ENCODE assay signal across 29 cellular contexts in genomic region chr9:14895806-14896205, GRCh38. TPM values are rescaled to one million over a fixed set of nuclear protein-coding genes. Genes with fewer than 3 reads are reported as not detected.
DNase-seq lines count a peak whose midpoint lies in the region; ATAC-seq and TF ChIP-seq lines count a peak whose summit lies in the region.
"Had no signal": no experiment of that assay in that cellular context is flagged by ENCODE, and none has a peak within 500 bp of the region (broad histone marks: within the 10 kb centered on the region; RNA-seq: fewer than 3 reads in every experiment).

No MANE protein-coding gene starts in this region.

- no peaks in the 10 kb centered on the region for H4K20me1 ChIP-seq in GM23248 (ENCODE audit: insufficient read depth)
- no peaks in the 10 kb centered on the region for H4K20me1 ChIP-seq in PC-9 (ENCODE audit: insufficient read depth)
- H4K20me1 ChIP-seq: BLaER1 treated with 17β-estradiol and CSF1 and Interleukin-3, amounts not matched to agents 10 nM and 100 nM had no signal

- H2AFZ ChIP-seq in GM23248 (peak overlapping the region; percentile 43), PC-9 (no peak overlapping the region; the same call in 1 of the 2 replicates)

- DNase-seq in GM23248 (peak; percentile 57), PC-9 (peak; percentile 13 to 82), epithelial cell of esophagus (ENCODE audit: low read depth) (peak; percentile 77), mesendoderm (peak; percentile 58), A673 (ENCODE audit: low spot score) (no peak), NCI-H187 (lab: John Stamatoyannopoulos, UW) (no peak)
- DNase-seq in stimulated activated CD4-positive, alpha-beta T cell treated with anti-CD3 and anti-CD28 coated beads, Interleukin-15, amount 100 ng/mL, for 24 hours = no peak
- DNase-seq: ACHN; activated CD4-positive, alpha-beta T cell treated with anti-CD3 and anti-CD28 coated beads for 36 hours; activated T-cell treated with anti-CD3 and anti-CD28 coated beads for 4 hours; DMS53; GF-D8; heart right ventricle; left cardiac atrium; NCI-H1092 treated with DMSO at 0.1 percent for 48 hours; NCI-H1930; NCI-H2227 treated with DMSO at 0.1 percent for 48 hours; NCI-H748 treated with DMSO at 0.1 percent for 48 hours; pancreas; stimulated activated CD4-positive, alpha-beta T cell treated with anti-CD3 and anti-CD28 coated beads, Interleukin-4, amount 100 ng/mL, for 24 hours; substantia nigra; T-helper 17 cell; upper lobe of right lung had no signal

- POLR2A ChIA-PET in PC-9 (lab: Charles Lee; ENCODE audit: unreplicated experiment) = interaction anchor here (0.6 kb wide), 1 partner anchor 14 kb away, joined by 3 read pairs; the partner anchor contains the start of gene FREM1
- POLR2A ChIA-PET in A673 (lab: Charles Lee; ENCODE audit: low non-redundant PET) = no interaction called here

- peaks cover 10% of the 10 kb centered on the region; the same call in 1 of the 2 replicates for H3K4me1 ChIP-seq in GM23248 (ENCODE audit: insufficient read depth)
- peaks cover 17% of the 10 kb centered on the region for H3K4me1 ChIP-seq in PC-9 (replicated peaks; ENCODE audit: insufficient read depth)
- H3K4me1 ChIP-seq in mesendoderm (ENCODE audit: control insufficient read depth, low read depth, low read length) = no peaks in the 10 kb centered on the region
- H3K4me1 ChIP-seq in A673 (ENCODE audit: insufficient read depth, low read length, poor library complexity, severe bottlenecking) = no peaks in the 10 kb centered on the region
- H3K4me1 ChIP-seq: BLaER1 treated with 17β-estradiol and CSF1 and Interleukin-3, amounts not matched to agents 10 nM and 100 nM; right atrium auricular region; upper lobe of right lung had no signal

- no peak overlapping the region for H3K9ac ChIP-seq in GM23248
- no peak overlapping the region for H3K9ac ChIP-seq in mesendoderm (ENCODE audit: low read length)
- H3K9ac ChIP-seq: BLaER1 treated with 17β-estradiol and CSF1 and Interleukin-3, amounts not matched to agents 10 nM and 100 nM had no signal

- intact Hi-C loops in PC-9 (cut with micrococcal nuclease; ENCODE audit: unreplicated experiment) = no loop called here
- intact Hi-C loops in A673 (cut with micrococcal nuclease; ENCODE audit: unreplicated experiment) = no loop called here

- no peak overlapping the region for H2AK5ac ChIP-seq in mesendoderm (ENCODE audit: low read length)

- no peak overlapping the region for H4K5ac ChIP-seq in mesendoderm (ENCODE audit: low read length)

- no peak overlapping the region for H3K18ac ChIP-seq in mesendoderm (ENCODE audit: low read length)

- CTCF ChIA-PET in PC-9 (lab: Charles Lee) = no interaction called here
- CTCF ChIA-PET in A673 (lab: Charles Lee) = no interaction called here

- H3K4me2 ChIP-seq in GM23248 (ENCODE audit: unreplicated experiment) (no peak overlapping the region), PC-9 (peak overlapping the region; percentile 58; the same call in 1 of the 2 replicates), mesendoderm (ENCODE audit: low read length) (no peak overlapping the region)
- H3K4me2 ChIP-seq: BLaER1 treated with 17β-estradiol and CSF1 and Interleukin-3, amounts not matched to agents 10 nM and 100 nM had no signal

- no peak for ATAC-seq in GM21528 (IDR thresholded peaks at IDR 0.05; ENCODE audit: low FRiP score, unreplicated experiment)
- ATAC-seq: activated CD4-positive, alpha-beta T cell treated with anti-CD3 and anti-CD28 coated beads for 36 hours; heart right ventricle; left cardiac atrium; pancreas; stimulated activated effector memory CD8-positive, alpha-beta T cell treated with anti-CD3 and anti-CD28 coated beads, Interleukin-12 subunit alpha, Interleukin-12 subunit beta, amount 100 ng/mL, for 72 hours; T-helper 17 cell; upper lobe of right lung had no signal

- H3K56ac ChIP-seq in mesendoderm (ENCODE audit: low read length) = no peak overlapping the region

- H3K4me3 ChIP-seq in GM23248 = no peak overlapping the region
- H3K4me3 ChIP-seq in PC-9 = no peak overlapping the region
- no peak overlapping the region for H3K4me3 ChIP-seq in epithelial cell of esophagus (ENCODE audit: low read length)
- no peak overlapping the region for H3K4me3 ChIP-seq in mesendoderm (ENCODE audit: low read length)
- no peak overlapping the region for H3K4me3 ChIP-seq in A673 (ENCODE audit: low read depth, low read length, poor library complexity, severe bottlenecking)
- H3K4me3 ChIP-seq: BLaER1 treated with 17β-estradiol and CSF1 and Interleukin-3, amounts not matched to agents 10 nM and 100 nM; heart right ventricle; pancreas; right atrium auricular region; SK-N-MC; upper lobe of right lung had no signal

- WGBS in GM23248 (ENCODE audit: low coverage in 1 of 2, low lambda C conversion rate in 2 of 2, missing lambda C conversion rate in 2 of 2), 2 experiments = 0 to 22% methylated on average over 1 of the region's 1 CpG
- WGBS in mesendoderm (ENCODE audit: extremely low coverage, insufficient coverage, low lambda C conversion rate) = no CpG with 5 or more reads among the region's 1 CpG

- H3K9me2 ChIP-seq in GM23248 (ENCODE audit: insufficient read depth) (no peaks in the 10 kb centered on the region), PC-9 (ENCODE audit: insufficient read depth) (no peaks in the 10 kb centered on the region)

- no peak overlapping the region for H3K4ac ChIP-seq in mesendoderm (ENCODE audit: low read depth, low read length)

- H3K79me2 ChIP-seq in GM23248 (ENCODE audit: insufficient read depth) = no peaks in the 10 kb centered on the region
- no peaks in the 10 kb centered on the region for H3K79me2 ChIP-seq in PC-9 (ENCODE audit: low read depth)
- no peaks in the 10 kb centered on the region for H3K79me2 ChIP-seq in mesendoderm (ENCODE audit: control insufficient read depth, insufficient read depth, low read length)

- H3K36me3 ChIP-seq in GM23248 (ENCODE audit: low read depth) (no peaks in the 10 kb centered on the region), PC-9 (ENCODE audit: low read depth) (no peaks in the 10 kb centered on the region), mesendoderm (ENCODE audit: control insufficient read depth, insufficient read depth, low read length) (no peaks in the 10 kb centered on the region), A673 (ENCODE audit: insufficient read depth, low read length, poor library complexity, severe bottlenecking) (no peaks in the 10 kb centered on the region)
- H3K36me3 ChIP-seq: BLaER1 treated with 17β-estradiol and CSF1 and Interleukin-3, amounts not matched to agents 10 nM and 100 nM; heart right ventricle; pancreas; right atrium auricular region; upper lobe of right lung had no signal

- H2BK120ac ChIP-seq in mesendoderm (ENCODE audit: low read depth, low read length) = no peak overlapping the region

- no peak overlapping the region for H4K8ac ChIP-seq in mesendoderm (ENCODE audit: low read depth, low read length)

- H3K23ac ChIP-seq in mesendoderm (ENCODE audit: low read length) = no peak overlapping the region

- no peak overlapping the region for H2BK15ac ChIP-seq in mesendoderm (replicated peaks; ENCODE audit: low read depth)

- H3K27ac ChIP-seq in GM23248 (peak overlapping the region; percentile 49; the same call in 1 of the 2 replicates), PC-9 (peak overlapping the region; percentile 88), mesendoderm (ENCODE audit: low read depth, low read length) (no peak overlapping the region), A673 (ENCODE audit: low read depth, low read length, poor library complexity, severe bottlenecking) (no peak overlapping the region)
- H3K27ac ChIP-seq: BLaER1 treated with 17β-estradiol and CSF1 and Interleukin-3, amounts not matched to agents 10 nM and 100 nM; heart right ventricle; pancreas; right atrium auricular region; SK-N-MC; upper lobe of right lung had no signal

- in situ Hi-C loops in GM23248 (cut with MboI) = no loop called here

- H3F3A ChIP-seq in GM23248 (ENCODE audit: insufficient read depth) = 0 out of 2 replicates have a peak, but pooled peaks cover 4% of the 10 kb centered on the region
- peaks cover 4% of the 10 kb centered on the region; the same call in 1 of the 2 replicates for H3F3A ChIP-seq in PC-9 (ENCODE audit: insufficient read depth, low read depth)

- H3K9me3 ChIP-seq in GM23248 (ENCODE audit: low read depth) = no peaks in the 10 kb centered on the region
- no peaks in the 10 kb centered on the region for H3K9me3 ChIP-seq in PC-9 (ENCODE audit: insufficient read depth, low read depth)
- H3K9me3 ChIP-seq in A673 (ENCODE audit: low read depth, low read length, poor library complexity, severe bottlenecking) = no peaks in the 10 kb centered on the region
- H3K9me3 ChIP-seq: BLaER1 treated with 17β-estradiol and CSF1 and Interleukin-3, amounts not matched to agents 10 nM and 100 nM; heart right ventricle; pancreas; right atrium auricular region; upper lobe of right lung had no signal

- TF ChIP-seq CTCF in PC-9 (conservative IDR thresholded peaks at IDR 0.05) (no peak), epithelial cell of esophagus (IDR thresholded peaks at IDR 0.05; ENCODE audit: insufficient read depth, low read depth, low read length, missing control alignments) (no peak), A673 (conservative IDR thresholded peaks at IDR 0.05; ENCODE audit: low read depth, low read length) (no peak)

- no peaks in the 10 kb centered on the region for H3K27me3 ChIP-seq in GM23248 (replicated peaks; ENCODE audit: insufficient read depth)
- H3K27me3 ChIP-seq in PC-9 (ENCODE audit: insufficient read depth, low read depth) = no peaks in the 10 kb centered on the region
- H3K27me3 ChIP-seq in mesendoderm (ENCODE audit: insufficient read depth, low read length, poor library complexity) = no peaks in the 10 kb centered on the region
- H3K27me3 ChIP-seq in A673 (replicated peaks; ENCODE audit: insufficient read depth, low read depth, low read length, poor library complexity) = no peaks in the 10 kb centered on the region
- H3K27me3 ChIP-seq: BLaER1 treated with 17β-estradiol and CSF1 and Interleukin-3, amounts not matched to agents 10 nM and 100 nM; heart right ventricle; pancreas; right atrium auricular region; upper lobe of right lung had no signal

- BruUV-seq in PC-9 (replicated peaks; lab: Mats Ljungman, UMichigan) (no TSS peak), A673 (replicated peaks; lab: Mats Ljungman, UMichigan) (no TSS peak)

- H2BK5ac ChIP-seq in mesendoderm (ENCODE audit: low read length) = no peak overlapping the region

- H3K79me1 ChIP-seq in mesendoderm (ENCODE audit: low read length) = no peaks in the 10 kb centered on the region

RNA-seq across cellular contexts. Expression of gene FREM1, which starts 14.4 kb away (rescaled TPM):
- total RNA-seq in GM23248 (2014; rRNA removed; shearing (Covaris generic)) = 0.11 and 0.51 TPM in 2 replicates
- polyA plus RNA-seq in GM23248 (2016; fragmentation: Nextera tagmentation; extraction: Ambion mirVana) = 0.25 and 0.31 TPM in 2 replicates
- 0.17 and 0.45 TPM in 2 replicates for total RNA-seq in PC-9 (2021)
- polyA plus RNA-seq in mesendoderm (2013, experiment 1 of 2) = 4.0 TPM
- 3.6 TPM for polyA plus RNA-seq in mesendoderm (2013, experiment 2 of 2)
- 4.2 and 5.1 TPM in 2 replicates for total RNA-seq in A673 (2021)
- total RNA-seq: activated CD4-positive, alpha-beta T cell treated with anti-CD3 and anti-CD28 coated beads for 36 hours; lung microvascular endothelial cell; T-helper 17 cell had no signal

Comparison
In these comparisons a context has a peak if more than half of its experiments do, and no peak if none do; other contexts are left out.
1. DNase-seq: peak in GM23248 (single experiment), PC-9 (2 of 2), epithelial cell of esophagus (single experiment) and mesendoderm (single experiment); none in A673 (single experiment), NCI-H187 (0 of 2) and stimulated activated CD4-positive, alpha-beta T cell treated with anti-CD3 and anti-CD28 coated beads, Interleukin-15, amount 100 ng/mL, for 24 hours (single experiment).
2. H3K27ac ChIP-seq: peak in GM23248 (single experiment) and PC-9 (single experiment); none in mesendoderm (single experiment) and A673 (single experiment).